8 cellular contexts compared by ENCODE assay signal in genomic region chr9:5510360-5510931, GRCh38. TPM values are rescaled to one million over a fixed set of nuclear protein-coding genes. Genes with fewer than 3 reads are reported as not detected.
DNase-seq lines count a peak whose midpoint lies in the region; ATAC-seq, FAIRE-seq and TF ChIP-seq lines count a peak whose summit lies in the region.

TSS of gene PDCD1LG2 (plus strand) at chr9:5510531. CDS start at chr9:5522547, 12,016 bp downstream.

- no peak within 1 kb of the TSS for H2AK5ac ChIP-seq in H9 (ENCODE audit: insufficient read length, low read length)

- no peak for TF ChIP-seq POLR2A in GM12878 (IDR thresholded peaks at IDR 0.05; ENCODE audit: low read depth, low read length)

- no peaks in the 10 kb centered on the region for H3K36me3 Mint-ChIP-seq in H9 (ENCODE audit: insufficient read depth in 1 of 3, low read depth in 3 of 3)

- peak in 1 of 2 experiments; percentile 89; a peak in 2 of 4 replicates for TF ChIP-seq EP300 in GM12878 (IDR thresholded peaks at IDR 0.05; ENCODE audit: borderline replicate concordance in 1 of 2, control insufficient read depth in 1 of 2, low read depth in 2 of 2, low read length in 2 of 2)

- no peak for TF ChIP-seq CTCF in GM12865 (IDR thresholded peaks at IDR 0.05; ENCODE audit: insufficient read depth, low read depth, low read length, missing control alignments)
- no peak for TF ChIP-seq CTCF in MM.1S (IDR thresholded peaks at IDR 0.05; ENCODE audit: low read length)
- no peak for TF ChIP-seq CTCF in GM12878 (IDR thresholded peaks at IDR 0.05 in 2 of 3, conservative IDR thresholded peaks at IDR 0.05 in 1 of 3; ENCODE audit: control insufficient read depth in 2 of 3, extremely low read depth in 1 of 3, insufficient read depth in 1 of 3, low read depth in 3 of 3, low read length in 3 of 3)
- TF ChIP-seq CTCF in thoracic aorta (IDR thresholded peaks at IDR 0.05) = no peak
- TF ChIP-seq CTCF in H9 (conservative IDR thresholded peaks at IDR 0.05) = no peak

- H3K14ac ChIP-seq in H9 (ENCODE audit: insufficient read depth, low read length) = no peak within 1 kb of the TSS

- peaks cover 9% of the 10 kb centered on the region for H3F3A ChIP-seq in MM.1S (ENCODE audit: insufficient read depth, low read length)

- no peaks in the 10 kb centered on the region for H3K9me3 Mint-ChIP-seq in H9

- H3K9me2 ChIP-seq in MM.1S (replicated peaks; ENCODE audit: insufficient read depth, low read length) = no peaks in the 10 kb centered on the region

- no peaks in the 10 kb centered on the region for H3K36me3 ChIP-seq in MM.1S (replicated peaks; ENCODE audit: insufficient read depth, low read length)
- H3K36me3 ChIP-seq in GM12878 (ENCODE audit: control insufficient read depth in 2 of 2, insufficient read depth in 2 of 2, low read length in 1 of 2) = no peaks in the 10 kb centered on the region
- H3K36me3 ChIP-seq in thoracic aorta = no peaks in the 10 kb centered on the region

- peaks cover 10% of the 10 kb centered on the region for H3K4me1 ChIP-seq in MM.1S (ENCODE audit: low read length)
- H3K4me1 ChIP-seq in GM12878 (ENCODE audit: control insufficient read depth, insufficient read depth, low read length) = peaks cover 39% of the 10 kb centered on the region
- peaks cover 8 to 32% of the 10 kb centered on the region in 2 donors for H3K4me1 ChIP-seq in thoracic aorta (ENCODE audit: control insufficient read depth in 1 of 2, low read depth in 2 of 2)
- no peaks in the 10 kb centered on the region for H3K4me1 ChIP-seq in H9 (ENCODE audit: insufficient read depth, low read length)

- no peak within 1 kb of the TSS for H2BK5ac ChIP-seq in H9 (ENCODE audit: insufficient read length, low read length)

- no peaks in the 10 kb centered on the region for H3K9me3 ChIP-seq in MM.1S (replicated peaks; ENCODE audit: insufficient read depth, low read length)
- H3K9me3 ChIP-seq in GM12878 (replicated peaks; ENCODE audit: control insufficient read depth, insufficient read depth, low read length) = no peaks in the 10 kb centered on the region
- H3K9me3 ChIP-seq in thoracic aorta = no peaks in the 10 kb centered on the region
- H3K9me3 ChIP-seq in H9 (ENCODE audit: control insufficient read depth, low read depth, low read length) = no peaks in the 10 kb centered on the region

- H3K18ac ChIP-seq in H9 (ENCODE audit: insufficient read length, low read depth, low read length) = no peak within 1 kb of the TSS

- TF ChIP-seq RAD21 in GM12878 (IDR thresholded peaks at IDR 0.05; ENCODE audit: insufficient read depth, low read depth, low read length) = no peak

- 2% methylated on average over 4 of the region's 4 CpGs for WGBS in GM12878 (ENCODE audit: insufficient coverage, insufficient replicate concordance, low lambda C conversion rate, missing lambda C conversion rate)
- no CpG with 5 or more reads among the region's 4 CpGs for WGBS in H9 (ENCODE audit: extremely low coverage, insufficient read length, low lambda C conversion rate)

- H3K27me3 ChIP-seq in MM.1S (replicated peaks; ENCODE audit: insufficient read depth, low read length) (no peaks in the 10 kb centered on the region), GM12878 (replicated peaks in 1 of 2; ENCODE audit: control insufficient read depth in 2 of 2, insufficient read depth in 2 of 2, low read length in 1 of 2) (no peaks in the 10 kb centered on the region), thoracic aorta (replicated peaks; ENCODE audit: insufficient read depth) (no peaks in the 10 kb centered on the region), H9 (ENCODE audit: insufficient read depth, low read length) (no peaks in the 10 kb centered on the region)

- H3K27ac ChIP-seq in MM.1S (ENCODE audit: low read length) = peak within 1 kb of the TSS; percentile 80
- H3K27ac ChIP-seq in GM12878 (ENCODE audit: control insufficient read depth, insufficient read depth) = peak within 1 kb of the TSS; percentile 82
- H3K27ac ChIP-seq in thoracic aorta = peak within 1 kb of the TSS; percentile 65
- no peak within 1 kb of the TSS for H3K27ac ChIP-seq in H9 (ENCODE audit: insufficient read length, low read depth, low read length)

- H3K79me1 ChIP-seq in H9 (ENCODE audit: insufficient read depth, low read depth, low read length, poor library complexity, severe bottlenecking) = no peaks in the 10 kb centered on the region

- H3K23me2 ChIP-seq in H9 (ENCODE audit: insufficient read length, low read depth, low read length, poor library complexity, severe bottlenecking) = no peaks in the 10 kb centered on the region

- no peak within 1 kb of the TSS for H2BK12ac ChIP-seq in H9 (ENCODE audit: insufficient read length, low read depth, low read length)

- FAIRE-seq in GM12878 (lab: Jason Lieb, UNC) = peak; percentile 84

- H3T11ph ChIP-seq in H9 (ENCODE audit: low read length) = no peak within 1 kb of the TSS

- no peaks in the 10 kb centered on the region; the same call in none of the 2 replicates for H3K27me3 Mint-ChIP-seq in H9 (ENCODE audit: low read depth)

- H2BK20ac ChIP-seq in H9 (ENCODE audit: low read depth, low read length, poor library complexity, severe bottlenecking) = no peak within 1 kb of the TSS

- no peak within 1 kb of the TSS for H2BK120ac ChIP-seq in H9 (ENCODE audit: low read depth, low read length, poor library complexity, severe bottlenecking)

- no peak within 1 kb of the TSS for H3K27ac Mint-ChIP-seq in H9

- H3K4me1 Mint-ChIP-seq in H9 = peaks cover 3 to 7% of the 10 kb centered on the region in 2 experiments; a peak in 2 of 4 replicates

- ATAC-seq in GM21619 (IDR thresholded peaks at IDR 0.05; ENCODE audit: unreplicated experiment) = peak; percentile 59
- peak; percentile 71 for ATAC-seq in GM12878
- ATAC-seq in thoracic aorta (ENCODE audit: insufficient number of reproducible peaks, low FRiP score, low read depth) = no peak

- H3K56ac ChIP-seq in H9 (ENCODE audit: insufficient read length, low read depth, low read length) = no peak within 1 kb of the TSS

- CTCF ChIA-PET in GM12878 (lab: Yijun Ruan, JAX) = interaction anchor here (0.7 to 6.5 kb wide), 16 partner anchors 8 to 523 kb away, joined by 3 to 32 read pairs (median 4); partner anchors contain the start of gene CD274

- H4K91ac ChIP-seq in H9 (ENCODE audit: insufficient read length, low read depth, low read length) = no peak within 1 kb of the TSS

- no peak within 1 kb of the TSS for H4K5ac ChIP-seq in H9 (ENCODE audit: insufficient read length, low read depth, low read length)

- H2BK15ac ChIP-seq in H9 (ENCODE audit: low read depth, low read length) = no peak within 1 kb of the TSS

- H3K79me2 ChIP-seq in MM.1S (ENCODE audit: low read length) = no peaks in the 10 kb centered on the region
- peaks cover 42% of the 10 kb centered on the region for H3K79me2 ChIP-seq in GM12878 (ENCODE audit: control insufficient read depth, insufficient read depth, low read length)
- H3K79me2 ChIP-seq in H9 (ENCODE audit: insufficient read depth, low read length) = no peaks in the 10 kb centered on the region

- RAD21 ChIA-PET in GM12878 (lab: Charles Lee; ENCODE audit: unreplicated experiment) = interaction anchor here (0.8 to 11.9 kb wide), 29 partner anchors 8 to 122 kb away, joined by 3 to 146 read pairs (median 7); partner anchors contain the start of gene CD274

- peak within 1 kb of the TSS; percentile 61 for H3K9ac ChIP-seq in MM.1S (ENCODE audit: low read length)
- peak within 1 kb of the TSS; percentile 54 for H3K9ac ChIP-seq in GM12878 (ENCODE audit: control insufficient read depth, insufficient read depth, low read length)
- no peak within 1 kb of the TSS for H3K9ac ChIP-seq in H9 (ENCODE audit: extremely low read depth, insufficient read length, low read length)

- no peak within 1 kb of the TSS for H3K23ac ChIP-seq in H9 (ENCODE audit: insufficient read length, low read depth, low read length)

- H3K4me3 ChIP-seq in GM12865 (ENCODE audit: low read depth, low read length) (peak within 1 kb of the TSS; percentile 69), MM.1S (ENCODE audit: low read length) (peak within 1 kb of the TSS; percentile 66), GM12878 (peak within 1 kb of the TSS; percentile 49), thoracic aorta (peak within 1 kb of the TSS; percentile 65)

- H2AFZ ChIP-seq in MM.1S (ENCODE audit: low read length) = peak within 1 kb of the TSS; percentile 69
- H2AFZ ChIP-seq in GM12878 (ENCODE audit: control insufficient read depth, low read depth, low read length) = peak within 1 kb of the TSS; percentile 30
- no peak within 1 kb of the TSS for H2AFZ ChIP-seq in H9 (ENCODE audit: low read length)

- in situ Hi-C loops in GM12878 (cut with MboI) = no loop called here

- peak; percentile 78 for DNase-seq in GM12865 (ENCODE audit: low read depth)
- DNase-seq in MM.1S = peak; percentile 57
- peak; percentile 76 for DNase-seq in GM12878 (ENCODE audit: low read depth, low spot score)
- DNase-seq in medulla oblongata (ENCODE audit: extremely low spot score) = peak; percentile 74
- no peak for DNase-seq in thoracic aorta (ENCODE audit: low spot score)
- no peak for DNase-seq in H9
- no peak for DNase-seq in HPDE6-E6E7 (ENCODE audit: extremely low spot score)

- H3K4ac ChIP-seq in H9 (ENCODE audit: low read depth, low read length) = no peak within 1 kb of the TSS

- POLR2A ChIA-PET in GM12878 (lab: Charles Lee) = interaction anchor here (0.6 to 6.8 kb wide), 26 partner anchors 9 to 119 kb away, joined by 3 to 68 read pairs (median 6); partner anchors contain the start of genes CD274, PLGRKT and RIC1

- H3K4me2 ChIP-seq in MM.1S (ENCODE audit: low read depth, low read length) = peak within 1 kb of the TSS; percentile 85
- peak within 1 kb of the TSS; percentile 75 for H3K4me2 ChIP-seq in GM12878 (ENCODE audit: control insufficient read depth, insufficient read depth)
- no peak within 1 kb of the TSS for H3K4me2 ChIP-seq in H9 (ENCODE audit: insufficient read depth, insufficient read length, low read length)

- intact Hi-C loops in GM12878 (cut with micrococcal nuclease; ENCODE audit: unreplicated experiment) = loop anchor here (1.0 to 5.0 kb wide), 3 partner anchors 16 to 523 kb away; partner anchors contain the start of gene JAK2

- no peak within 1 kb of the TSS for H4K8ac ChIP-seq in H9 (replicated peaks; ENCODE audit: insufficient read length, low read depth, low read length)

- SMC1A ChIA-PET in GM12878 (lab: Charles Lee; ENCODE audit: uncharacterized antibody, unreplicated experiment) = interaction anchor here (0.7 to 11.3 kb wide), 33 partner anchors 7 to 118 kb away, joined by 3 to 311 read pairs (median 5); partner anchors contain the start of genes CD274, PLGRKT and RIC1

- no peak within 1 kb of the TSS for H3K4me3 Mint-ChIP-seq in H9

- H4K20me1 ChIP-seq in MM.1S (ENCODE audit: insufficient read depth, low read length) (no peaks in the 10 kb centered on the region), GM12878 (ENCODE audit: control insufficient read depth, insufficient read depth) (no peaks in the 10 kb centered on the region), H9 (ENCODE audit: control insufficient read depth, insufficient read depth, insufficient read length) (no peaks in the 10 kb centered on the region)

- BruUV-seq in GM12878 (replicated peaks; lab: Mats Ljungman, UMichigan) = no TSS peak

RNA-seq across cellular contexts. Expression of gene PDCD1LG2, which starts in this region (rescaled TPM):
- total RNA-seq in GM12878 (2013; cell fraction: nucleolus; rRNA removed) = 37.4 and 39.7 TPM in 2 replicates
- total RNA-seq in GM12878 (2014; rRNA removed) = 3.4 and 4.0 TPM in 2 replicates
- total RNA-seq in GM12878 (2014; rRNA removed; fragmentation: Illumina TruSeq; extraction: Trizol) = 3.2 and 3.9 TPM in 2 replicates
- total RNA-seq in GM12878 (2021) = 1.9 and 2.4 TPM in 2 replicates
- 1.5 TPM for polyA plus RNA-seq in GM12878 (2011; ENCODE audit: low read depth)
- 37.3 and 46.0 TPM in 2 replicates for polyA plus RNA-seq in GM12878 (2011; rRNA removed)
- 19.5 and 25.9 TPM in 2 replicates for polyA plus RNA-seq in GM12878 (2011; cell fraction: cytosol; rRNA removed)
- polyA plus RNA-seq in GM12878 (2011; cell fraction: nucleus; rRNA removed) = 22.2 and 35.4 TPM in 2 replicates
- 1.3 and 3.0 TPM in 2 replicates for polyA plus RNA-seq in GM12878 (2012)
- 2.9 and 3.3 TPM in 2 replicates for polyA plus RNA-seq in GM12878 (2014; fragmentation: Illumina TruSeq; extraction: Trizol)
- polyA plus RNA-seq in GM12878 (2014; fragmentation: Nextera tagmentation; extraction: Ambion mirVana) = 1 to 10 TPM; 1.5 to 2.5 TPM
- 1.8 and 2.0 TPM in 2 replicates for polyA plus RNA-seq in GM12878 (2014; rRNA removed)
- 1 to 10 TPM; 3.0 to 4.1 TPM for polyA plus RNA-seq in GM12878 (2016; fragmentation: Nextera tagmentation; extraction: Ambion mirVana)
- polyA minus RNA-seq in GM12878 (2011; rRNA and poly(A)+ RNA removed) = 51.9 and 57.8 TPM in 2 replicates
- 16.7 and 17.6 TPM in 2 replicates for polyA minus RNA-seq in GM12878 (2011; cell fraction: cytosol; rRNA and poly(A)+ RNA removed)
- 29.9 and 30.0 TPM in 2 replicates for polyA minus RNA-seq in GM12878 (2011; cell fraction: nucleus; rRNA and poly(A)+ RNA removed)
- total RNA-seq in thoracic aorta = 1 to 10 TPM; 1.1 to 4.5 TPM
- total RNA-seq in H9 (2021) = not detected in 2 replicates

Comparison
In these comparisons a context has a peak if more than half of its experiments do, and no peak if none do; other contexts are left out.
1. DNase-seq: peak in GM12865 (single experiment), MM.1S (single experiment), GM12878 (single experiment) and medulla oblongata (single experiment); none in thoracic aorta (single experiment), H9 (single experiment) and HPDE6-E6E7 (single experiment).
2. Peak in every context shown above with its lines, with median percentiles within 50 percentile points of each other: H3K4me3 ChIP-seq.